ENCODE assay signal across 23 cellular contexts in the genomic region with DNA sequence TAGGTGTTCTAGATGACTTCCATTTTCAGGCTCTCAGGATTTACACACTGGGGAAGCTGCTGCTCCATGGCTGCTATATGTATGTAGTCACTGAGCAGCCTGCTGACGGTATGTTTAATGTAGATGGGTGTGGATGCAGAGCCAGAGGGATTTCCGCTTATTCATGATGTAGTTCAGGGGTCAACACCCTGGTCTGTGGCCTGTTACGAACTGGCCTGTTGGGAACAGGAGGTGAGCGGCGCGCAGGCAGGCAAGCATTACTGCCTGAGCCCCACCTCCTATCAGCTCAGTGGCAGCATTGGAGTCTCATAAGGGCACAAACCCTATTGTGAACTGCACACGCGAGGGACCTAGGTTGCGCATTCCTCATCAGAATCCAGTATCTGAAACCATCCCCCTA. TPM values are rescaled to one million over a fixed set of nuclear protein-coding genes. Genes with fewer than 3 reads are reported as not detected.
DNase-seq lines count a peak whose midpoint lies in the region; ATAC-seq, FAIRE-seq and TF ChIP-seq lines count a peak whose summit lies in the region.
"Had no signal": no experiment of that assay in that cellular context is flagged by ENCODE, and none has a peak within 500 bp of the region (broad histone marks: within the 10 kb centered on the region; RNA-seq: fewer than 3 reads in every experiment).

No MANE protein-coding gene starts in this region.

- H3K36me3 ChIP-seq in endothelial cell of umbilical vein (ENCODE audit: control insufficient read depth in 2 of 2, extremely low read depth in 1 of 2, insufficient read depth in 2 of 2, low read length in 2 of 2) (peaks cover 21 to 30% of the 10 kb centered on the region in 2 experiments), left lung (peaks cover 0 to 90% of the 10 kb centered on the region in 2 donors), MG63 (peaks cover 33% of the 10 kb centered on the region)

- H3K4me1 ChIP-seq in endothelial cell of umbilical vein (ENCODE audit: control insufficient read depth, extremely low read depth, insufficient read depth, low read length), result peaks cover 8% of the 10 kb centered on the region
- peaks cover 0 to 8% of the 10 kb centered on the region in 2 donors for H3K4me1 ChIP-seq in left lung
- H3K4me1 ChIP-seq: HAP-1 had no signal

- no TSS peak for BruUV-seq in endothelial cell of umbilical vein (replicated peaks; lab: Mats Ljungman, UMichigan)

- FAIRE-seq in endothelial cell of umbilical vein (lab: Jason Lieb, UNC), result peak; percentile 76
- FAIRE-seq: G401.6 had no signal

- no peaks in the 10 kb centered on the region for H3K27me3 Mint-ChIP-seq in activated CD4-positive, alpha-beta T cell treated with anti-CD3 and anti-CD28 coated beads for 36 hours
- no peaks in the 10 kb centered on the region for H3K27me3 Mint-ChIP-seq in activated CD4-positive, alpha-beta T cell treated with anti-CD3 and anti-CD28 coated beads, Interleukin-2, amount 10 ng/mL, durations not matched to agents 7 days and 5 days
- no peaks in the 10 kb centered on the region for H3K27me3 Mint-ChIP-seq in natural killer cell (ENCODE audit: low read depth in 2 of 2)
- H3K27me3 Mint-ChIP-seq in natural killer cell treated with Interleukin-12 subunit alpha and Interleukin-12 subunit beta and Interleukin-15 and Interleukin-18, amount 100 ng/mL, for 72 hours, result no peaks in the 10 kb centered on the region
- H3K27me3 Mint-ChIP-seq: B cell had no signal

- H3K4me1 Mint-ChIP-seq in activated CD4-positive, alpha-beta T cell treated with anti-CD3 and anti-CD28 coated beads for 36 hours, result peaks cover 28% of the 10 kb centered on the region
- H3K4me1 Mint-ChIP-seq in activated CD4-positive, alpha-beta T cell treated with anti-CD3 and anti-CD28 coated beads, Interleukin-2, amount 10 ng/mL, durations not matched to agents 7 days and 5 days, result peaks cover 36% of the 10 kb centered on the region
- peaks cover 55 to 61% of the 10 kb centered on the region in 2 donors for H3K4me1 Mint-ChIP-seq in natural killer cell
- H3K4me1 Mint-ChIP-seq in natural killer cell treated with Interleukin-12 subunit alpha and Interleukin-12 subunit beta and Interleukin-15 and Interleukin-18, amount 100 ng/mL, for 72 hours (ENCODE audit: low read depth in 2 of 2), result peaks cover 43% of the 10 kb centered on the region in 2 donors

- peak overlapping the region; percentile 34 for H3K27ac Mint-ChIP-seq in activated CD4-positive, alpha-beta T cell treated with anti-CD3 and anti-CD28 coated beads for 36 hours
- no peak overlapping the region for H3K27ac Mint-ChIP-seq in activated CD4-positive, alpha-beta T cell treated with anti-CD3 and anti-CD28 coated beads, Interleukin-2, amount 10 ng/mL, durations not matched to agents 7 days and 5 days
- H3K27ac Mint-ChIP-seq in natural killer cell, result peak overlapping the region; percentile 36 to 66
- no peak overlapping the region for H3K27ac Mint-ChIP-seq in natural killer cell treated with Interleukin-12 subunit alpha and Interleukin-12 subunit beta and Interleukin-15 and Interleukin-18, amount 100 ng/mL, for 72 hours
- H3K27ac Mint-ChIP-seq: B cell had no signal

- H3K4me2 ChIP-seq in endothelial cell of umbilical vein (ENCODE audit: insufficient read depth, low read length), result no peak overlapping the region
- H3K4me2 ChIP-seq: PC-9 had no signal

- no peak for TF ChIP-seq POLR2A in endothelial cell of umbilical vein (IDR thresholded peaks at IDR 0.05; ENCODE audit: low read depth, low read length)

- no peak for DNase-seq in activated CD4-positive, alpha-beta T cell treated with anti-CD3 and anti-CD28 coated beads for 36 hours
- no peak for DNase-seq in activated CD4-positive, alpha-beta T cell treated with anti-CD3 and anti-CD28 coated beads, Interleukin-2, amount 10 ng/mL, durations not matched to agents 7 days and 5 days
- DNase-seq in natural killer cell, result no peak
- DNase-seq in natural killer cell treated with Interleukin-12 subunit alpha and Interleukin-12 subunit beta and Interleukin-15 and Interleukin-18, amount 100 ng/mL, for 72 hours (ENCODE audit: low spot score), result no peak
- DNase-seq in endothelial cell of umbilical vein (ENCODE audit: low read depth, low spot score), result peak; percentile 49
- DNase-seq in left lung, result no peak
- no peak for DNase-seq in MG63
- DNase-seq in NCI-H146 (lab: John Stamatoyannopoulos, UW), result no peak
- DNase-seq: COR-L47, IMR-90, Karpas-422, MM.1S, NCI-H1092, NCI-H1436 treated with DMSO at 0.1 percent for 48 hours, NCI-H2029 treated with DMSO at 0.1 percent for 48 hours, NCI-H2171, NCI-H526, PC-9 had no signal

- H3K9me1 ChIP-seq in endothelial cell of umbilical vein (replicated peaks; ENCODE audit: control insufficient read depth, extremely low read depth, insufficient read depth, low read length), result no peaks in the 10 kb centered on the region

- no peak overlapping the region for H3K9ac ChIP-seq in endothelial cell of umbilical vein (replicated peaks; ENCODE audit: extremely low read depth, insufficient read depth, low read length)

- H3K4me3 ChIP-seq in endothelial cell of umbilical vein (replicated peaks in 1 of 3; ENCODE audit: insufficient read depth in 1 of 3, low read depth in 1 of 3, low read length in 3 of 3) (no peak overlapping the region), left lung (no peak overlapping the region), MG63 (no peak overlapping the region)
- H3K4me3 ChIP-seq: HAP-1, PC-9 had no signal

- no peak for ATAC-seq in activated CD4-positive, alpha-beta T cell treated with anti-CD3 and anti-CD28 coated beads for 36 hours
- ATAC-seq in natural killer cell (peak in 2 of 3 donors; percentile 1 to 9), left lung (no peak)
- ATAC-seq in natural killer cell treated with Interleukin-12 subunit alpha and Interleukin-12 subunit beta and Interleukin-15 and Interleukin-18, amount 100 ng/mL, for 72 hours, result no peak

- dilution Hi-C loops in endothelial cell of umbilical vein (cut with MboI; ENCODE audit: extremely low pct_ligation_motif_present, low sequenced_read_pairs), result no loop called here

- TF ChIP-seq CTCF in natural killer cell (IDR thresholded peaks at IDR 0.05) (no peak), endothelial cell of umbilical vein (IDR thresholded peaks at IDR 0.05; ENCODE audit: extremely low read depth in 1 of 2, insufficient read depth in 1 of 2, low read depth in 1 of 2, low read length in 2 of 2) (no peak), left lung (IDR thresholded peaks at IDR 0.05) (no peak)

- H4K20me1 ChIP-seq in endothelial cell of umbilical vein (replicated peaks; ENCODE audit: control insufficient read depth, extremely low read depth, insufficient read depth, low read length), result peaks cover 5% of the 10 kb centered on the region

- H3K9me3 Mint-ChIP-seq in activated CD4-positive, alpha-beta T cell treated with anti-CD3 and anti-CD28 coated beads for 36 hours (ENCODE audit: low read depth), result no peaks in the 10 kb centered on the region
- H3K9me3 Mint-ChIP-seq in activated CD4-positive, alpha-beta T cell treated with anti-CD3 and anti-CD28 coated beads, Interleukin-2, amount 10 ng/mL, durations not matched to agents 7 days and 5 days, result no peaks in the 10 kb centered on the region
- no peaks in the 10 kb centered on the region for H3K9me3 Mint-ChIP-seq in natural killer cell
- H3K9me3 Mint-ChIP-seq in natural killer cell treated with Interleukin-12 subunit alpha and Interleukin-12 subunit beta and Interleukin-15 and Interleukin-18, amount 100 ng/mL, for 72 hours, result no peaks in the 10 kb centered on the region

- peaks cover 68% of the 10 kb centered on the region for H3K79me2 ChIP-seq in endothelial cell of umbilical vein (ENCODE audit: control insufficient read depth, insufficient read depth, low read length)

- H3K4me3 Mint-ChIP-seq in activated CD4-positive, alpha-beta T cell treated with anti-CD3 and anti-CD28 coated beads for 36 hours, result no peak overlapping the region
- no peak overlapping the region for H3K4me3 Mint-ChIP-seq in activated CD4-positive, alpha-beta T cell treated with anti-CD3 and anti-CD28 coated beads, Interleukin-2, amount 10 ng/mL, durations not matched to agents 7 days and 5 days
- no peak overlapping the region for H3K4me3 Mint-ChIP-seq in natural killer cell
- no peak overlapping the region for H3K4me3 Mint-ChIP-seq in natural killer cell treated with Interleukin-12 subunit alpha and Interleukin-12 subunit beta and Interleukin-15 and Interleukin-18, amount 100 ng/mL, for 72 hours
- H3K4me3 Mint-ChIP-seq: B cell had no signal

- intact Hi-C loops in activated CD4-positive, alpha-beta T cell treated with anti-CD3 and anti-CD28 coated beads for 36 hours (cut with DNase I, micrococcal nuclease), result no loop called here
- intact Hi-C loops in natural killer cell (cut with micrococcal nuclease) (no loop called here), endothelial cell of umbilical vein (cut with micrococcal nuclease) (no loop called here), left lung (cut with DNase I) (no loop called here)

- POLR2A ChIA-PET in activated CD4-positive, alpha-beta T cell treated with anti-CD3 and anti-CD28 coated beads for 36 hours (lab: Charles Lee), result no interaction called here
- POLR2A ChIA-PET in activated CD4-positive, alpha-beta T cell treated with anti-CD3 and anti-CD28 coated beads, Interleukin-2, amount 10 ng/mL, durations not matched to agents 7 days and 5 days (lab: Charles Lee), result no interaction called here
- POLR2A ChIA-PET in endothelial cell of umbilical vein (lab: Charles Lee), result no interaction called here

- peaks cover 58% of the 10 kb centered on the region for H3K36me3 Mint-ChIP-seq in activated CD4-positive, alpha-beta T cell treated with anti-CD3 and anti-CD28 coated beads for 36 hours (ENCODE audit: low read depth)
- H3K36me3 Mint-ChIP-seq in activated CD4-positive, alpha-beta T cell treated with anti-CD3 and anti-CD28 coated beads, Interleukin-2, amount 10 ng/mL, durations not matched to agents 7 days and 5 days (ENCODE audit: low read depth), result peaks cover 64% of the 10 kb centered on the region
- H3K36me3 Mint-ChIP-seq in natural killer cell, result peaks cover 20% of the 10 kb centered on the region
- H3K36me3 Mint-ChIP-seq in natural killer cell treated with Interleukin-12 subunit alpha and Interleukin-12 subunit beta and Interleukin-15 and Interleukin-18, amount 100 ng/mL, for 72 hours, result peaks cover 40% of the 10 kb centered on the region

- H2AFZ ChIP-seq in endothelial cell of umbilical vein (ENCODE audit: low read depth, low read length), result no peak overlapping the region
- H2AFZ ChIP-seq: PC-9 had no signal

- H3K27me3 ChIP-seq in endothelial cell of umbilical vein (ENCODE audit: control insufficient read depth in 2 of 2, insufficient read depth in 2 of 2, low read length in 2 of 2) (no peaks in the 10 kb centered on the region), left lung (no peaks in the 10 kb centered on the region), MG63 (no peaks in the 10 kb centered on the region)

- CTCF ChIA-PET in activated CD4-positive, alpha-beta T cell treated with anti-CD3 and anti-CD28 coated beads for 36 hours (lab: Charles Lee), result interaction anchor here (1.8 kb wide), 1 partner anchor 16 kb away, joined by 7 read pairs; no protein-coding TSS in a partner anchor
- CTCF ChIA-PET in activated CD4-positive, alpha-beta T cell treated with anti-CD3 and anti-CD28 coated beads, Interleukin-2, amount 10 ng/mL, durations not matched to agents 7 days and 5 days (lab: Charles Lee), result interaction anchor here (0.9 to 1.2 kb wide), 2 partner anchors 12 to 13 kb away, joined by 3 read pairs; no protein-coding TSS in a partner anchor
- CTCF ChIA-PET in endothelial cell of umbilical vein (lab: Charles Lee), result interaction anchor here (1.2 to 1.5 kb wide), 3 partner anchors 10 to 16 kb away, joined by 3 to 4 read pairs (median 3); no protein-coding TSS in a partner anchor

- H3K9me3 ChIP-seq in endothelial cell of umbilical vein (replicated peaks; ENCODE audit: control insufficient read depth, insufficient read depth, low read length), result no peaks in the 10 kb centered on the region
- H3K9me3 ChIP-seq in left lung, result no peaks in the 10 kb centered on the region
- no peaks in the 10 kb centered on the region for H3K9me3 ChIP-seq in MG63
- H3K9me3 ChIP-seq: HAP-1 had no signal

- H3K27ac ChIP-seq in endothelial cell of umbilical vein (ENCODE audit: insufficient read depth, low read depth, low read length) (no peak overlapping the region), left lung (no peak overlapping the region)
- H3K27ac ChIP-seq: 22Rv1, HL-60, PC-9 had no signal

RNA-seq across cellular contexts. Expression of a gene that starts 34.0 kb away (rescaled TPM):
- total RNA-seq in activated CD4-positive, alpha-beta T cell treated with anti-CD3 and anti-CD28 coated beads for 36 hours, result 10 to 100 TPM; 89.9 to 92.9 TPM
- total RNA-seq in activated CD4-positive, alpha-beta T cell treated with anti-CD3 and anti-CD28 coated beads, Interleukin-2, amount 10 ng/mL, durations not matched to agents 7 days and 5 days, result 10 to 100 TPM; 67.8 to 68.9 TPM
- total RNA-seq in natural killer cell (100 to 1,000 TPM; 309 to 343 (median 340) TPM), endothelial cell of umbilical vein (135 and 138 TPM in 2 replicates), left lung (10 to 100 TPM; 76.6 to 98.0 TPM)
- 100 to 1,000 TPM; 139 to 145 TPM for total RNA-seq in natural killer cell treated with Interleukin-12 subunit alpha and Interleukin-12 subunit beta and Interleukin-15 and Interleukin-18, amount 100 ng/mL, for 72 hours
- polyA plus RNA-seq in endothelial cell of umbilical vein, result 58.5 and 69.6 TPM in 2 replicates
- polyA plus RNA-seq in endothelial cell of umbilical vein (2011; cell fraction: cytosol; rRNA removed), result 69.2 and 75.1 TPM in 2 replicates
- polyA plus RNA-seq in endothelial cell of umbilical vein (2011; cell fraction: nucleus; rRNA removed), result 86.7 and 114 TPM in 2 replicates
- 121 and 148 TPM in 2 replicates for polyA plus RNA-seq in endothelial cell of umbilical vein (2012)
- 56.0 and 57.0 TPM in 2 replicates for polyA minus RNA-seq in endothelial cell of umbilical vein
- 40.8 TPM for polyA minus RNA-seq in endothelial cell of umbilical vein (2011; cell fraction: cytosol; rRNA and poly(A)+ RNA removed)
- 80.9 and 82.0 TPM in 2 replicates for polyA minus RNA-seq in endothelial cell of umbilical vein (2011; cell fraction: nucleus; rRNA and poly(A)+ RNA removed)
- total RNA-seq in MG63 (2014; rRNA removed; shearing (Covaris generic); ENCODE audit: low replicate concordance), result 89.7 and 126 TPM in 2 replicates

Comparison
In these comparisons a context has a peak if more than half of its experiments do, and no peak if none do; other contexts are left out.
1. ATAC-seq: peak in natural killer cell (2 of 3); none in activated CD4-positive, alpha-beta T cell treated with anti-CD3 and anti-CD28 coated beads for 36 hours (single experiment), natural killer cell treated with Interleukin-12 subunit alpha and Interleukin-12 subunit beta and Interleukin-15 and Interleukin-18, amount 100 ng/mL, for 72 hours (0 of 2) and left lung (single experiment).
2. H3K27ac Mint-ChIP-seq: peak in activated CD4-positive, alpha-beta T cell treated with anti-CD3 and anti-CD28 coated beads for 36 hours (single experiment) and natural killer cell (2 of 2); none in activated CD4-positive, alpha-beta T cell treated with anti-CD3 and anti-CD28 coated beads, Interleukin-2, amount 10 ng/mL, durations not matched to agents 7 days and 5 days (single experiment) and natural killer cell treated with Interleukin-12 subunit alpha and Interleukin-12 subunit beta and Interleukin-15 and Interleukin-18, amount 100 ng/mL, for 72 hours (0 of 2).